Comparison of ENCODE assay signal across 21 cellular contexts in the genomic region with DNA sequence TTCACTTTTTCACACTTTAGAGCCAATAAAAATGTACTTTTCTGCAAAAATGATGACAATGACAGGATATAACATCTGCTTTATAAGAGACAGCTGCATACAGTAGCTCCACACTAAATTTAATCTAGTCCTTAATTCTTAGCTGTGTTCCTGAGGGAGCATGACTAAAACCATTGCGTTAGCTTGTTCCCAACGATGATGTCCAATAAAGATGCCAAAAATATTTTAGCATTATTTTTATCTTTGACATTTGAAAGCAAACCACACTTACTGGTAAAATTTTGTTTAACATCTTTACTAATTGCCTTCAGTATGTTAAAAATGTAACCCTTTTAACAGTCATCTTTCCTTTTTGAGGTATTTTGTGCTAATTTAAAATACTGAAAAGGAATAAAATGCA.
"Had no signal": no experiment of that assay in that cellular context is flagged by ENCODE, and none has a peak within 500 bp of the region (broad histone marks: within the 10 kb centered on the region; RNA-seq: fewer than 3 reads in every experiment).

No MANE protein-coding gene starts in this region.

- H3K36me3 ChIP-seq: prostate gland, right lobe of liver had no signal

- H3K4me1 ChIP-seq: prostate gland, right lobe of liver, testis had no signal

- H3K4me1 Mint-ChIP-seq: activated B cell treated with CpG ODN at 0.5 μM for 24 hours; brain; nephron; stimulated activated naive CD8-positive, alpha-beta T cell treated with anti-CD3 and anti-CD28 coated beads, Interleukin-15, amount 100 ng/mL, for 72 hours had no signal

- H3K36me3 Mint-ChIP-seq: activated naive CD8-positive, alpha-beta T cell; brain had no signal

- H3K9me3 ChIP-seq: prostate gland, right lobe of liver, testis had no signal

- H3K27ac ChIP-seq: epithelial cell of prostate, prostate gland, right lobe of liver, testis had no signal

- H3K27me3 Mint-ChIP-seq: activated B cell treated with CpG ODN at 0.5 μM for 24 hours; stimulated activated naive CD8-positive, alpha-beta T cell treated with anti-CD3 and anti-CD28 coated beads, Interleukin-15, amount 100 ng/mL, for 72 hours had no signal

- DNase-seq: activated B cell treated with CpG ODN at 0.5 μM for 24 hours; activated CD4-positive, alpha-beta T cell treated with anti-CD3 and anti-CD28 coated beads for 48 hours; activated CD8-positive, alpha-beta memory T cell treated with anti-CD3 and anti-CD28 coated beads, Interleukin-2, amount 50 U/mL, for 4 hours; activated CD8-positive, alpha-beta T cell treated with anti-CD3 and anti-CD28 coated beads, Interleukin-2, amount 10 ng/mL, durations not matched to agents 7 days and 5 days; activated gamma-delta T cell; activated T-cell treated with anti-CD3 and anti-CD28 coated beads, Interleukin-2, amount 50 U/mL, for 48 hours; amygdala; cortex of kidney; effector CD4-positive, alpha-beta T cell; foreskin fibroblast; mesendoderm; nucleus accumbens; right lobe of liver; stimulated activated CD4-positive, alpha-beta T cell treated with anti-CD3 and anti-CD28 coated beads, Interleukin-1b, Interleukin-23, amount 100 ng/mL, for 48 hours; stimulated activated naive CD8-positive, alpha-beta T cell treated with anti-CD3 and anti-CD28 coated beads, Interleukin-15, amount 100 ng/mL, for 72 hours; testis had no signal

- H3K4me3 ChIP-seq: prostate gland, right lobe of liver, testis had no signal

- H3K4me3 Mint-ChIP-seq: activated B cell treated with CpG ODN at 0.5 μM for 24 hours; activated CD8-positive, alpha-beta T cell treated with anti-CD3 and anti-CD28 coated beads, Interleukin-2, amount 10 ng/mL, durations not matched to agents 7 days and 5 days; activated naive CD8-positive, alpha-beta T cell; brain; nephron; stimulated activated naive CD8-positive, alpha-beta T cell treated with anti-CD3 and anti-CD28 coated beads, Interleukin-15, amount 100 ng/mL, for 72 hours had no signal

- H3K27ac Mint-ChIP-seq: activated B cell treated with CpG ODN at 0.5 μM for 24 hours; activated CD8-positive, alpha-beta T cell treated with anti-CD3 and anti-CD28 coated beads, Interleukin-2, amount 10 ng/mL, durations not matched to agents 7 days and 5 days; activated naive CD8-positive, alpha-beta T cell; brain; nephron; stimulated activated naive CD8-positive, alpha-beta T cell treated with anti-CD3 and anti-CD28 coated beads, Interleukin-15, amount 100 ng/mL, for 72 hours had no signal

- H3K9me3 Mint-ChIP-seq: nephron; stimulated activated naive CD8-positive, alpha-beta T cell treated with anti-CD3 and anti-CD28 coated beads, Interleukin-15, amount 100 ng/mL, for 72 hours had no signal

- ATAC-seq: activated CD8-positive, alpha-beta T cell treated with anti-CD3 and anti-CD28 coated beads, Interleukin-2, amount 10 ng/mL, durations not matched to agents 7 days and 5 days; right lobe of liver; stimulated activated naive CD8-positive, alpha-beta T cell treated with anti-CD3 and anti-CD28 coated beads, Interleukin-15, amount 100 ng/mL, for 72 hours had no signal

- H3K27me3 ChIP-seq: right lobe of liver, testis had no signal
